Comparison of ENCODE assay signal across 1 cellular context in the genomic region with DNA sequence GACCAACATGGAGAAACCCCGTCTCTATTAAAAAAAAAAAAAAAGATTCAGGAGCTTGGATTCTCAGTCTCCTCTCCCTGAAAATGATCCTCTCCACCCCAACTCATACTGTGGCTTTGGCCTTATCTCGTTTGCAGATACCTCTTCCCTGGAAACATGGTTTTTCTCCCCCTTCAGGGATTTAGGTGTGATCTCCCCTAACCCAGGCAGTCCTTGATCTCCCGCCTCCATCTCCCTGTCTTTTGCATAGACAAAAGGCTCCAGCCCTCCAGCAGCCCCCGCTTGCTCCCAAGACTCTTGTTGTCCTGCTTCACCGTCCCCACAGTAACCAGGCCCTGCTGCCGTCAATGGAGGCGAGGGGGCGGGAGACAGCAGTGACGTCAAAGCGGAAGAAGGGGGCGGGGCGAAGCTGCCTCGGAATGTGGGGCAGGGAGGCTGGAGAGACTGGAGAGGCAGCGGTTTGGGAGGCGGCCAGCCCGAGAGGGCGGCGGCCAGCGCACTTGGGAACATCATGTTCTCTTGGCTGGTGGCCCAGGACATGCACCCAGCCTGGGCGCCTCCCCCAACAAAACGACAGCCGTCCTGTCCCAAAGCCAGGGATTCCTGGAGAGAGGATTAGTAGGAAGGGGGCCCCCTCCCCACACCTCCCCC.
TF ChIP-seq lines count a peak whose summit lies in the region.

No MANE protein-coding gene starts in this region.

TF ChIP-seq in HepG2, 621 proteins besides CTCF, POLR2A, EP300 and RAD21 (continues in another document):
- TF ChIP-seq REPIN1 (CRISPR knock-in tag; IDR thresholded peaks at IDR 0.05; ENCODE audit: borderline replicate concordance, low read depth) (no peak), FOSL1 (CRISPR knock-in tag; IDR thresholded peaks at IDR 0.05; ENCODE audit: borderline replicate concordance) (no peak), ZNF605 (CRISPR knock-in tag; IDR thresholded peaks at IDR 0.05) (no peak), MYC (CRISPR knock-in tag; IDR thresholded peaks at IDR 0.05; ENCODE audit: borderline replicate concordance) (no peak; the same call in 1 of the 2 replicates), SMYD3 (CRISPR knock-in tag; IDR thresholded peaks at IDR 0.05) (no peak), POLR2AphosphoS2 (IDR thresholded peaks at IDR 0.05; ENCODE audit: low read depth, low read length) (no peak), SP140L (CRISPR knock-in tag; IDR thresholded peaks at IDR 0.05; ENCODE audit: borderline replicate concordance) (no peak), FLYWCH1 (CRISPR knock-in tag; IDR thresholded peaks at IDR 0.05) (no peak), AHR (CRISPR knock-in tag; IDR thresholded peaks at IDR 0.05) (no peak), CREM (IDR thresholded peaks at IDR 0.05) (peak; percentile 88), CREM (CRISPR knock-in tag; IDR thresholded peaks at IDR 0.05) (no peak), ZBTB40 (IDR thresholded peaks at IDR 0.05) (no peak), ZBTB40 (CRISPR knock-in tag; IDR thresholded peaks at IDR 0.05) (no peak), ZNF737 (CRISPR knock-in tag; IDR thresholded peaks at IDR 0.05; ENCODE audit: borderline replicate concordance) (no peak), ZNF563 (CRISPR knock-in tag; IDR thresholded peaks at IDR 0.05) (no peak), ZIK1 (CRISPR knock-in tag; IDR thresholded peaks at IDR 0.05; ENCODE audit: borderline replicate concordance, low read depth) (no peak), RFX5 (IDR thresholded peaks at IDR 0.05; ENCODE audit: low read depth, low read length) (no peak), ZNF572 (CRISPR knock-in tag; IDR thresholded peaks at IDR 0.05) (no peak), PRDM15 (CRISPR knock-in tag; IDR thresholded peaks at IDR 0.05) (no peak), ZNF383 (CRISPR knock-in tag; IDR thresholded peaks at IDR 0.05; ENCODE audit: borderline replicate concordance) (no peak), ZNF282 (IDR thresholded peaks at IDR 0.05; ENCODE audit: partially characterized antibody) (no peak), ZNF720 (CRISPR knock-in tag; IDR thresholded peaks at IDR 0.05) (no peak), HOXA5 (CRISPR knock-in tag; IDR thresholded peaks at IDR 0.05) (no peak), ZBTB8A (CRISPR knock-in tag; IDR thresholded peaks at IDR 0.05; ENCODE audit: borderline replicate concordance, low read depth) (no peak), SIN3B (IDR thresholded peaks at IDR 0.05; ENCODE audit: low read length) (no peak), WIZ (CRISPR knock-in tag; IDR thresholded peaks at IDR 0.05) (no peak), DNMT3B (CRISPR knock-in tag; conservative IDR thresholded peaks at IDR 0.05) (no peak), ZNF550 (CRISPR knock-in tag; IDR thresholded peaks at IDR 0.05; ENCODE audit: borderline replicate concordance) (no peak), ZNF691 (CRISPR knock-in tag; IDR thresholded peaks at IDR 0.05; ENCODE audit: borderline replicate concordance, low read depth) (no peak)
- TF ChIP-seq, protein P1, sequence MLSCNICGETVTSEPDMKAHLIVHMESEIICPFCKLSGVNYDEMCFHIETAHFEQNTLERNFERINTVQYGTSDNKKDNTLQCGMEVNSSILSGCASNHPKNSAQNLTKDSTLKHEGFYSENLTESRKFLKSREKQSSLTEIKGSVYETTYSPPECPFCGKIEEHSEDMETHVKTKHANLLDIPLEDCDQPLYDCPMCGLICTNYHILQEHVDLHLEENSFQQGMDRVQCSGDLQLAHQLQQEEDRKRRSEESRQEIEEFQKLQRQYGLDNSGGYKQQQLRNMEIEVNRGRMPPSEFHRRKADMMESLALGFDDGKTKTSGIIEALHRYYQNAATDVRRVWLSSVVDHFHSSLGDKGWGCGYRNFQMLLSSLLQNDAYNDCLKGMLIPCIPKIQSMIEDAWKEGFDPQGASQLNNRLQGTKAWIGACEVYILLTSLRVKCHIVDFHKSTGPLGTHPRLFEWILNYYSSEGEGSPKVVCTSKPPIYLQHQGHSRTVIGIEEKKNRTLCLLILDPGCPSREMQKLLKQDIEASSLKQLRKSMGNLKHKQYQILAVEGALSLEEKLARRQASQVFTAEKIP (CRISPR knock-in tag; IDR thresholded peaks at IDR 0.05; ENCODE audit: borderline replicate concordance): no peak
- TF ChIP-seq, protein P2, sequence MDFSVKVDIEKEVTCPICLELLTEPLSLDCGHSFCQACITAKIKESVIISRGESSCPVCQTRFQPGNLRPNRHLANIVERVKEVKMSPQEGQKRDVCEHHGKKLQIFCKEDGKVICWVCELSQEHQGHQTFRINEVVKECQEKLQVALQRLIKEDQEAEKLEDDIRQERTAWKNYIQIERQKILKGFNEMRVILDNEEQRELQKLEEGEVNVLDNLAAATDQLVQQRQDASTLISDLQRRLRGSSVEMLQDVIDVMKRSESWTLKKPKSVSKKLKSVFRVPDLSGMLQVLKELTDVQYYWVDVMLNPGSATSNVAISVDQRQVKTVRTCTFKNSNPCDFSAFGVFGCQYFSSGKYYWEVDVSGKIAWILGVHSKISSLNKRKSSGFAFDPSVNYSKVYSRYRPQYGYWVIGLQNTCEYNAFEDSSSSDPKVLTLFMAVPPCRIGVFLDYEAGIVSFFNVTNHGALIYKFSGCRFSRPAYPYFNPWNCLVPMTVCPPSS (IDR thresholded peaks at IDR 0.05): no peak
